In genomic region chr2:69046221-69046662, GRCh38 we compare ENCODE assay signal across 1 cellular context.
TF ChIP-seq lines count a peak whose summit lies in the region.

No MANE protein-coding gene starts in this region.

TF ChIP-seq in SK-N-SH treated with all-trans-retinoic acid at 6 μM for 48 hours, 23 proteins besides CTCF, POLR2A, EP300 and RAD21 (continued from another document):
- TF ChIP-seq CSRNP3 (CRISPR knock-in tag; IDR thresholded peaks at IDR 0.05), result no peak
- TF ChIP-seq ZFP3 (CRISPR knock-in tag; IDR thresholded peaks at IDR 0.05), result peak; percentile 50; the same call in 1 of the 2 replicates
